Comparison of ENCODE assay signal across 30 cellular contexts in the genomic region with DNA sequence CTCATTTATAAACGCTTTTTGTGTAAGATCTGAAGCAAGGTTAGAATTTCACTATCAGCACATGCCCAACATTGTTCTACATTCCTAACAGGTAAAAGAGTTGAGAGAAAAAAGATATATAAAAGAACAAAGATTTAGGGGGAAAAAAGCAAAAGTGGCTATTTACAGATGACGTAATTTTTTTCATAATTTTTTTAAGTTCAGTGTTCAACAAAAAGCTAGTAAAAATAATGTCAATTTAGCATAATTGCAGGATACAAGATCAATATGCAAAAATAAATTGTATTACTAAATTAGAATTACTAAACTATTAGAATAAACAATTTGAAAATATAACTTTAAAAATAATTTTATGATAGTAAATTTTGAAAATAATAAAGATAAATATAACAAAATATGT.
"Had no signal": no experiment of that assay in that cellular context is flagged by ENCODE, and none has a peak within 500 bp of the region (broad histone marks: within the 10 kb centered on the region; RNA-seq: fewer than 3 reads in every experiment).

No MANE protein-coding gene starts in this region.

- H3K36me3 ChIP-seq: brain microvascular endothelial cell, esophagus squamous epithelium, heart left ventricle had no signal

- DNase-seq: activated CD4-positive, alpha-beta memory T cell treated with anti-CD3 and anti-CD28 coated beads, Interleukin-2, amount 10 ng/mL, durations not matched to agents 7 days and 5 days; activated CD4-positive, alpha-beta T cell treated with anti-CD3 and anti-CD28 coated beads for 1 hour; activated CD4-positive, alpha-beta T cell treated with anti-CD3 and anti-CD28 coated beads for 4 hours; activated CD4-positive, alpha-beta T cell treated with anti-CD3 and anti-CD28 coated beads, Interleukin-2, amount 10 ng/mL, durations not matched to agents 7 days and 5 days; activated CD4-positive, alpha-beta T cell treated with anti-CD3 and anti-CD28 coated beads, Interleukin-2, amount 50 U/mL, for 4 hours; activated CD8-positive, alpha-beta memory T cell treated with anti-CD3 and anti-CD28 coated beads for 24 hours; activated effector memory CD4-positive, alpha-beta T cell treated with Interleukin-2 at 50 U/mL for 16 hours; activated gamma-delta T cell treated with Interleukin-2 at 50 U/mL for 16 hours; activated naive CD4-positive, alpha-beta T cell treated with anti-CD3 and anti-CD28 coated beads, Interleukin-2, amount 50 U/mL, for 16 hours; activated naive CD4-positive, alpha-beta T cell treated with Interleukin-2 at 50 U/mL for 16 hours; activated T-cell treated with anti-CD3 and anti-CD28 coated beads, Interleukin-2, amount 50 U/mL, for 4 hours; amniotic stem cell; anterior cingulate cortex; brain microvascular endothelial cell; dorsolateral prefrontal cortex; effector memory CD8-positive, alpha-beta T cell; esophagus squamous epithelium; foreskin melanocyte; heart left ventricle; T-helper 1 cell; T-helper 17 cell; T1000 had no signal

- H3K4me1 ChIP-seq: heart left ventricle had no signal

- H3K27me3 ChIP-seq: brain microvascular endothelial cell, dorsolateral prefrontal cortex, esophagus squamous epithelium, heart left ventricle had no signal

- ATAC-seq: activated T-cell treated with anti-CD3 and anti-CD28 coated beads, Interleukin-2, amount 50 U/mL, for 4 hours; activated T-helper 17 cell treated with anti-CD3 and anti-CD28 coated beads, Interleukin-2, amount 50 U/mL, for 72 hours; effector memory CD8-positive, alpha-beta T cell; heart left ventricle; T-helper 17 cell; WTC11 had no signal

- H3K4me3 ChIP-seq: coronary artery, dorsolateral prefrontal cortex, esophagus squamous epithelium, heart left ventricle had no signal

- H3K9me3 ChIP-seq: esophagus squamous epithelium had no signal

- FAIRE-seq: astrocyte, bronchial epithelial cell, endothelial cell of umbilical vein had no signal

- H3K27ac ChIP-seq: brain microvascular endothelial cell, coronary artery, dorsolateral prefrontal cortex, epithelial cell of prostate, esophagus squamous epithelium, heart left ventricle, VCaP had no signal
